ENCODE assay signal across 8 cellular contexts in the genomic region with DNA sequence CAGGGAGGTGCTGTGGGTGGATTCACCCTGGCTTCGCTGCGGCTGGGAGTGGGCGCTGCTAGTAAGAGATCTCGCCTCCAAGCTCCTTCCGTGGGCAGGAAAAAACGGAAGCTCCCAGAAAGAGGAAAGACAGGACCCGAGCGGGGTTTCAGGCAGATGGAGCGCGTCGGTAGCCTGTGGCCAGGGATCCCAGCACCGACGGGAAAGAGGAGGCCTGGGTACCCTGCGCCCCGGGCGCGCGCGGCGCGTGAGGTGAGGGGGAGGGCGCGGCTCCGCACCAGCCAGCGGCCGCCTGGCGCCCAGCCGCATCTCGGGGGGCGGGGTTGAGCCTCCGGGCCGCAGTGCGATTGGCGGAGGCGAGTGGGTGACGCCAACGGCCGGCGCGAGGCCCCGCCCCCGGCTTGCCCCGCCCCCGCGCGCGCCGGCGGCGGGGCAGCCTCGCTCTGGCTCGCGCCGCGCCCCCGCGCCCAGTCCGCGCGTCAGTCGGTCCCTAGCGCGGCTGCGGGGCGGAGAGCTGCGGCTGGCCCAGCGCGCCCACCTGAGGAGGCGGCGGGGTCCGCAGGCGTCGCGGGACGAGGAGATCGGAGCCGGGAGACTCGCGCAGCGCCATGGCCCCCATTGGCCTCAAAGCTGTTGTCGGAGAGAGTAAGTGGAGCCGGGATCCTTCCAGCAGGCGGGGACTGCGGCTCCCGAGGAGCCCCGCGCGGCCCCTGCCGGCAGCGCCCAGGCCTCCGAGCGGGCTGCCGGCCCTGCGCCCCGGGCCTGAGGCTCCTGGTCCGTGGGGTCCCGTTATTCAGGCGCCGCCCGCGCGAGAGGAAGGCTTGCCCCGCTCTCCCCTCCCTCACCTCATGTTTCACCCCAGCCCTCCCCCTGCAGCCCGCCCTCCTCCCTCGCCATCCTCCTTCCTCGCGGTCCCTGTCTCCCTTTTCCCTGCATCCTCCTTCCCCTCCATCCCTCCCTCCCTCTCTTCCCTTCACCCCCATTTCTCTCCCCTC. TPM values are rescaled to one million over a fixed set of nuclear protein-coding genes. Genes with fewer than 3 reads are reported as not detected.
DNase-seq lines count a peak whose midpoint lies in the region; ATAC-seq and TF ChIP-seq lines count a peak whose summit lies in the region.

A gene (plus strand): TSS at position 482 of the 995 bp plus-strand sequence. CDS start 127 bp downstream, at position 609.

- CTCF ChIA-PET in mammary epithelial cell (lab: Charles Lee; ENCODE audit: low non-redundant PET): interaction anchor here (1.0 kb wide), 1 partner anchor 32 kb away, joined by 6 read pairs; no protein-coding TSS in a partner anchor

- peak within 1 kb of the TSS; percentile 87 to 99 (median 93) for H3K4me3 Mint-ChIP-seq in immature natural killer cell

- BruUV-seq in mammary epithelial cell (replicated peaks; lab: Mats Ljungman, UMichigan): no TSS peak

- H3K27ac Mint-ChIP-seq in immature natural killer cell: peak within 1 kb of the TSS; percentile 48 to 87 (median 78)

- WGBS in mammary epithelial cell (ENCODE audit: low coverage, missing lambda C conversion rate): 0% methylated on average over 8 of the region's 107 CpGs

- intact Hi-C loops in mammary epithelial cell (cut with micrococcal nuclease): loop anchor here (1.0 to 5.0 kb wide), 6 partner anchors 25 to 175 kb away; a partner anchor contains a TSS

- peaks cover 24 to 40% of the 10 kb centered on the region in 2 donors for H3K4me1 Mint-ChIP-seq in immature natural killer cell

- H3K9ac ChIP-seq in mammary epithelial cell (ENCODE audit: insufficient read depth, low read length): peak within 1 kb of the TSS; percentile 81

- H3K27ac ChIP-seq in mammary epithelial cell (ENCODE audit: insufficient read depth, low read depth, low read length): peak within 1 kb of the TSS; percentile 67

- H3K9me3 ChIP-seq in mammary epithelial cell (replicated peaks; ENCODE audit: insufficient read depth, low read length): no peaks in the 10 kb centered on the region

- peak within 1 kb of the TSS; percentile 96 for H2AFZ ChIP-seq in mammary epithelial cell (ENCODE audit: low read depth, low read length)

- no peaks in the 10 kb centered on the region for H3K36me3 ChIP-seq in mammary epithelial cell (ENCODE audit: insufficient read depth, low read length)

- H4K20me1 ChIP-seq in mammary epithelial cell (ENCODE audit: insufficient read depth, low read length): no peaks in the 10 kb centered on the region

- TF ChIP-seq CTCF in WI38 (IDR thresholded peaks at IDR 0.05; ENCODE audit: low read depth, low read length) (no peak), mammary epithelial cell (conservative IDR thresholded peaks at IDR 0.05 in 1 of 2, IDR thresholded peaks at IDR 0.05 in 1 of 2; ENCODE audit: extremely low read depth in 1 of 2, insufficient read depth in 1 of 2, low read depth in 1 of 2, low read length in 2 of 2) (no peak)

- peaks cover 0 to 3% (median 0%) of the 10 kb centered on the region in 3 donors for H3K36me3 Mint-ChIP-seq in immature natural killer cell

- ATAC-seq in HG03045 (IDR thresholded peaks at IDR 0.05; ENCODE audit: unreplicated experiment): peak; percentile 90

- H3K79me2 ChIP-seq in mammary epithelial cell (ENCODE audit: insufficient read depth, low read length): peaks cover 39% of the 10 kb centered on the region

- peaks cover 13 to 32% (median 22%) of the 10 kb centered on the region in 3 donors for H3K27me3 Mint-ChIP-seq in immature natural killer cell (ENCODE audit: low read depth in 3 of 3)

- H3K4me2 ChIP-seq in mammary epithelial cell (ENCODE audit: insufficient read depth, low read depth, low read length): peak within 1 kb of the TSS; percentile 97

- no peaks in the 10 kb centered on the region for H3K9me3 Mint-ChIP-seq in immature natural killer cell

- H3K4me1 ChIP-seq in mammary epithelial cell (ENCODE audit: insufficient read depth, low read length): peaks cover 29% of the 10 kb centered on the region

- peak; percentile 42 to 59 for DNase-seq in NCI-H187 (lab: John Stamatoyannopoulos, UW)
- no peak for DNase-seq in NCI-H187 treated with DMSO at 0.1 percent for 48 hours (lab: John Stamatoyannopoulos, UW)
- DNase-seq in NCI-H2171 treated with DMSO at 0.1 percent for 48 hours (lab: John Stamatoyannopoulos, UW): peak; percentile 88
- peak; percentile 79 for DNase-seq in mammary epithelial cell
- peak; percentile 85 to 91 (median 89) for DNase-seq in immature natural killer cell
- DNase-seq in smooth muscle cell of the brain vasculature (ENCODE audit: low read depth, low spot score): peak; percentile 37

- H3K4me3 ChIP-seq in WI38 (ENCODE audit: low read depth, low read length): peak within 1 kb of the TSS; percentile 63
- peak within 1 kb of the TSS; percentile 81 to 92 (median 88) for H3K4me3 ChIP-seq in mammary epithelial cell (replicated peaks in 1 of 3; ENCODE audit: insufficient read depth in 1 of 3, low read depth in 2 of 3, low read length in 3 of 3)

- no peaks in the 10 kb centered on the region for H3K27me3 ChIP-seq in mammary epithelial cell (ENCODE audit: insufficient read depth, low read length)

- dilution Hi-C loops in mammary epithelial cell (cut with HindIII; ENCODE audit: low sequenced_read_pairs): no loop called here

- in situ Hi-C loops in mammary epithelial cell (cut with MboI; ENCODE audit: low sequenced_read_pairs in 2 of 2): loop anchor here in 1 of 2 donors (10.0 kb wide), 1 partner anchor 103 kb away; a partner anchor contains a TSS

RNA-seq across cellular contexts. Expression of the gene that starts here (rescaled TPM):
- 10 to 100 TPM; 32.5 to 72.5 TPM for total RNA-seq in mammary epithelial cell
- polyA plus RNA-seq in mammary epithelial cell (31.6 TPM), immature natural killer cell (under 1 TPM in 2 of 3 donors, not detected in 1; 0.59 to 0.99 TPM)
- polyA minus RNA-seq in mammary epithelial cell: 107 TPM

Comparison
In these comparisons a context has a peak if more than half of its experiments do, and no peak if none do; other contexts are left out.
1. RNA of the gene that starts here (polyA plus RNA-seq): 31.6 TPM in mammary epithelial cell (single experiment); 0.59 to 0.99 TPM in immature natural killer cell; every median in the first group is over 10 times any median in the second.
2. Peak in DNase-seq in immature natural killer cell; RNA of the gene not detected or under 1 TPM.